ENCODE assay signal across 1 cellular context in genomic region chr1:1910033-1910465, GRCh38.
TF ChIP-seq lines count a peak whose summit lies in the region.

No MANE protein-coding gene starts in this region.

TF ChIP-seq in endothelial cell of umbilical vein, 7 proteins besides CTCF, POLR2A, EP300 and RAD21:
- no peak for TF ChIP-seq JUN (IDR thresholded peaks at IDR 0.05; ENCODE audit: borderline replicate concordance, insufficient read depth, insufficient read length, low read depth)
- TF ChIP-seq MYC (IDR thresholded peaks at IDR 0.05; ENCODE audit: low read depth, low read length) = no peak
- TF ChIP-seq EZH2 (IDR thresholded peaks at IDR 0.05; ENCODE audit: borderline replicate concordance, low read depth, low read length, severe bottlenecking) = no peak
TF ChIP-seq in endothelial cell of umbilical vein: peak in this region for 0.
